Comparison of ENCODE assay signal across 18 cellular contexts in the genomic region with DNA sequence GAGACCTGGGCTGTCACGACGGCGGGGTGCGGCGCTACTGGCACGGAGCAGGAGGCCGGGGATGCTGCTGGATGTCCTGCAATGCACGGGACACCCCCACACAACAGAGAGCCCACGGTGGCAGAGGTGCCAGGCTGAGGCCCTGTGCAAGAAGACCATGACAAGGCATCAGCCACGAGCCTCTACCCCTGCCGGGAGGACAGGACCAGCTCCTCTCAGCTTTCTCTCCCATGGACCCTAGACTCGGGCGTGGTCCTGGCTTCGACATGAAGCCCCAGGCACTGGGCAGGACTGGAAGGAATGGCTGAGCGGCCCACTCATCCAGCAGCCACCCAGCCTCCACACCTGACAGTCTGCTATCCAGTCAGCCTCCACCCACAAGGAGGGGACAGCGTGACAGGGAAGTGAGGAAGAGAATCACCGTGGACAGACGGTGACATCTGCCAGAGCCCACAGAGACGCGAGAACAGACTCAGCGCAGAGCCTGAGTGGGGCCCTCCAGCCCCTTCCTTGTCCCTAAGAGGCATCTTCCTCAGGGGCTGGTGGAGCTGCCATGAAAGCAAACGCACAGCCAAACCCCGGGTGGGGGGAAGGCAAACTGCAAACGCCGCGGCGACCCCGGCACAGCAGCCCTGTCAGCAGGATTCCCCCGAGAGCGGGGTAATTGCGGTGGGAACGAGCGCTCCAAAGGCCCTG. TPM values are rescaled to one million over a fixed set of nuclear protein-coding genes. Genes with fewer than 3 reads are reported as not detected.
DNase-seq lines count a peak whose midpoint lies in the region; ATAC-seq, FAIRE-seq and TF ChIP-seq lines count a peak whose summit lies in the region.
"Had no signal": no experiment of that assay in that cellular context is flagged by ENCODE, and none has a peak within 500 bp of the region (broad histone marks: within the 10 kb centered on the region; RNA-seq: fewer than 3 reads in every experiment).

No MANE protein-coding gene starts in this region.

- no peak overlapping the region for H2BK12ac ChIP-seq in H1 (ENCODE audit: low read depth, low read length)

- no peaks in the 10 kb centered on the region for H3K9me3 Mint-ChIP-seq in CD4-positive, alpha-beta T cell
- H3K9me3 Mint-ChIP-seq in T-helper 2 cell treated with Interferon-gamma antibody and Interleukin-4, amounts not matched to agents 5 μg/mL and 100 μg/mL, for 36 hours = no peaks in the 10 kb centered on the region
- no peaks in the 10 kb centered on the region for H3K9me3 Mint-ChIP-seq in endothelial cell (ENCODE audit: unreplicated experiment)
- H3K9me3 Mint-ChIP-seq: stimulated activated naive B cell treated with anti-CD40 and anti-IgM and Interleukin-4, amounts not matched to agents 10 μg/mL and 1 μg/mL and 100 μg/mL, for 72 hours; type B pancreatic cell had no signal

- TF ChIP-seq EP300 in H1 (IDR thresholded peaks at IDR 0.05; ENCODE audit: borderline replicate concordance in 1 of 2, low read depth in 2 of 2, low read length in 2 of 2) = no peak

- no peak overlapping the region for H3K9ac ChIP-seq in Karpas-422 (ENCODE audit: low read length)
- no peak overlapping the region for H3K9ac ChIP-seq in H1 (replicated peaks in 1 of 4; ENCODE audit: extremely low read depth in 1 of 4, low read depth in 3 of 4, low read length in 3 of 4)
- H3K9ac ChIP-seq: GM23248 had no signal

- H3K4ac ChIP-seq in H1 (replicated peaks; ENCODE audit: insufficient read length, low read depth, low read length) = no peak overlapping the region

- H2AK5ac ChIP-seq in H1 (ENCODE audit: low read depth, low read length) = no peak overlapping the region

- H3K9me2 ChIP-seq in Karpas-422 (replicated peaks; ENCODE audit: insufficient read depth, low read length) = no peaks in the 10 kb centered on the region

- H4K5ac ChIP-seq in H1 (ENCODE audit: insufficient read length, low read depth, low read length) = no peak overlapping the region

- no peak overlapping the region for H3K56ac ChIP-seq in H1 (replicated peaks; ENCODE audit: insufficient read length, low read depth, low read length)

- H2BK15ac ChIP-seq in H1 (ENCODE audit: low read length) = no peak overlapping the region

- H3K18ac ChIP-seq in H1 (ENCODE audit: extremely low read depth, low read length) = no peak overlapping the region; the same call in 1 of the 2 replicates

- peak overlapping the region; percentile 52 for H2BK5ac ChIP-seq in H1 (ENCODE audit: low read depth, low read length)

- H2AFZ ChIP-seq in Karpas-422 (ENCODE audit: low read length) (no peak overlapping the region), H1 (ENCODE audit: low read length) (no peak overlapping the region), osteoblast (ENCODE audit: low read length) (no peak overlapping the region)
- H2AFZ ChIP-seq: GM23248 had no signal

- FAIRE-seq in H1 (lab: Jason Lieb, UNC) = no peak

- no peak overlapping the region for H3K27ac Mint-ChIP-seq in CD4-positive, alpha-beta T cell
- H3K27ac Mint-ChIP-seq in T-helper 2 cell treated with Interferon-gamma antibody and Interleukin-4, amounts not matched to agents 5 μg/mL and 100 μg/mL, for 36 hours = no peak overlapping the region
- H3K27ac Mint-ChIP-seq in endothelial cell (ENCODE audit: unreplicated experiment) = no peak overlapping the region
- H3K27ac Mint-ChIP-seq: stimulated activated naive B cell treated with anti-CD40 and anti-IgM and Interleukin-4, amounts not matched to agents 10 μg/mL and 1 μg/mL and 100 μg/mL, for 72 hours; type B pancreatic cell had no signal

- H2BK120ac ChIP-seq in H1 (replicated peaks; ENCODE audit: low read depth, low read length) = no peak overlapping the region

- peaks cover 72% of the 10 kb centered on the region for H3K79me2 ChIP-seq in Karpas-422 (ENCODE audit: low read length)
- peaks cover 0 to 66% of the 10 kb centered on the region in 2 experiments; a peak in 3 of 4 replicates for H3K79me2 ChIP-seq in H1 (ENCODE audit: control insufficient read depth in 1 of 2, insufficient read depth in 2 of 2, low read length in 2 of 2)
- peaks cover 85% of the 10 kb centered on the region for H3K79me2 ChIP-seq in osteoblast (ENCODE audit: insufficient read depth, low read length)

- no peaks in the 10 kb centered on the region for H3K9me3 ChIP-seq in CD4-positive, alpha-beta T cell (ENCODE audit: control insufficient read depth, low read length)
- H3K9me3 ChIP-seq in Karpas-422 (ENCODE audit: low read length) (no peaks in the 10 kb centered on the region), H1 (ENCODE audit: insufficient read depth in 2 of 2, low read depth in 1 of 2, low read length in 1 of 2) (no peaks in the 10 kb centered on the region), osteoblast (ENCODE audit: low read depth, low read length) (no peaks in the 10 kb centered on the region)

- 92% methylated on average over 33 of the region's 33 CpGs; no CpG with 5 or more reads in 1 of the 2 experiments for WGBS in H1 (ENCODE audit: extremely low coverage in 1 of 2, insufficient coverage in 1 of 2, insufficient read length in 1 of 2, insufficient replicate concordance in 2 of 2, low coverage in 1 of 2, low lambda C conversion rate in 2 of 2, missing lambda C conversion rate in 1 of 2), 2 experiments

- H3K4me3 Mint-ChIP-seq in CD4-positive, alpha-beta T cell = peak overlapping the region; percentile 34
- H3K4me3 Mint-ChIP-seq in T-helper 2 cell treated with Interferon-gamma antibody and Interleukin-4, amounts not matched to agents 5 μg/mL and 100 μg/mL, for 36 hours = no peak overlapping the region
- H3K4me3 Mint-ChIP-seq in endothelial cell (ENCODE audit: unreplicated experiment) = no peak overlapping the region
- H3K4me3 Mint-ChIP-seq: type B pancreatic cell had no signal

- H4K91ac ChIP-seq in H1 (replicated peaks; ENCODE audit: insufficient read length, low read length) = no peak overlapping the region

- H4K8ac ChIP-seq in H1 (ENCODE audit: extremely low read depth, insufficient read depth, low read length) = peak overlapping the region; percentile 62; the same call in 1 of the 2 replicates

- TF ChIP-seq RAD21 in H1 (IDR thresholded peaks at IDR 0.05 in 1 of 2, conservative IDR thresholded peaks at IDR 0.05 in 1 of 2; ENCODE audit: low read depth in 2 of 2, low read length in 2 of 2) = no peak

- no peak overlapping the region for H2BK20ac ChIP-seq in H1 (ENCODE audit: low read length)

- peaks cover 10% of the 10 kb centered on the region for H3K79me1 ChIP-seq in H1 (ENCODE audit: low read depth, low read length)

- H4K20me1 ChIP-seq in Karpas-422 (ENCODE audit: insufficient read depth, low read depth, low read length) = peaks cover 98% of the 10 kb centered on the region
- H4K20me1 ChIP-seq in H1 (replicated peaks in 1 of 2; ENCODE audit: control insufficient read depth in 1 of 2, insufficient read depth in 2 of 2, low read length in 2 of 2) = peaks cover 18 to 24% of the 10 kb centered on the region in 2 experiments
- H4K20me1 ChIP-seq in osteoblast (ENCODE audit: insufficient read depth, low read length) = peaks cover 52% of the 10 kb centered on the region

- no peak for ATAC-seq in CD4-positive, alpha-beta T cell (ENCODE audit: poor library complexity)
- ATAC-seq in GM18511 (IDR thresholded peaks at IDR 0.05; ENCODE audit: unreplicated experiment) = no peak

- CTCF ChIA-PET in CD4-positive, alpha-beta T cell (lab: Charles Lee) = interaction anchor here (0.7 kb wide), 1 partner anchor 28 kb away, joined by 4 read pairs; no protein-coding TSS in a partner anchor
- CTCF ChIA-PET in H1 (lab: Charles Lee; ENCODE audit: partially characterized antibody) = interaction anchor here (0.7 to 9.8 kb wide), 10 partner anchors 9 to 179 kb away, joined by 3 to 115 read pairs (median 4); a partner anchor contains a TSS

- H3K23me2 ChIP-seq in H1 (ENCODE audit: low read depth, low read length) = no peaks in the 10 kb centered on the region

- intact Hi-C loops in CD4-positive, alpha-beta T cell (cut with DNase I, micrococcal nuclease) = loop anchor here in 1 of 2 experiments (2.0 kb wide), 1 partner anchor 23 kb away; no protein-coding TSS in a partner anchor

- H3K4me1 ChIP-seq in Karpas-422 (ENCODE audit: low read length) (peaks cover 97% of the 10 kb centered on the region), H1 (replicated peaks in 1 of 4; ENCODE audit: control insufficient read depth in 3 of 4, insufficient read depth in 4 of 4, low read length in 3 of 4) (peaks cover 0 to 3% (median 0%) of the 10 kb centered on the region in 4 experiments; a peak in 1 of 7 replicates), osteoblast (ENCODE audit: insufficient read depth, low read length) (peaks cover 12% of the 10 kb centered on the region)

- TF ChIP-seq POLR2A in H1 (IDR thresholded peaks at IDR 0.05; ENCODE audit: control extremely low read depth in 1 of 2, low read depth in 2 of 2, low read length in 2 of 2) = no peak

- no peak overlapping the region for H3K4me3 ChIP-seq in Karpas-422 (ENCODE audit: low read length)
- no peak overlapping the region for H3K4me3 ChIP-seq in H1 (ENCODE audit: extremely low read depth in 1 of 4, insufficient read depth in 2 of 4, low read depth in 3 of 4, low read length in 4 of 4)
- no peak overlapping the region for H3K4me3 ChIP-seq in osteoblast (ENCODE audit: insufficient read depth, low read length)
- H3K4me3 ChIP-seq: GM23248 had no signal

- no peaks in the 10 kb centered on the region for H3K27me3 ChIP-seq in CD4-positive, alpha-beta T cell (ENCODE audit: control insufficient read depth, insufficient read depth, low read length)
- H3K27me3 ChIP-seq in Karpas-422 (ENCODE audit: low read length) (no peaks in the 10 kb centered on the region), H1 (replicated peaks in 1 of 4; ENCODE audit: control insufficient read depth in 3 of 4, extremely low read depth in 1 of 4, insufficient read depth in 3 of 4, low read length in 3 of 4) (no peaks in the 10 kb centered on the region), osteoblast (ENCODE audit: insufficient read depth, low read length) (no peaks in the 10 kb centered on the region)

- DNase-seq in CD4-positive, alpha-beta T cell = no peak
- DNase-seq in Karpas-422 (no peak), H1 (ENCODE audit: low read depth in 1 of 2, low spot score in 2 of 2) (no peak), osteoblast (ENCODE audit: insufficient read length, low spot score, missing footprints) (no peak), endothelial cell (ENCODE audit: low spot score) (no peak), SHP77 (lab: John Stamatoyannopoulos, UW) (no peak)
- no peak for DNase-seq in T-helper 2 cell treated with Interferon-gamma antibody and Interleukin-4, amounts not matched to agents 5 μg/mL and 100 μg/mL, for 36 hours (ENCODE audit: low spot score)
- DNase-seq: activated CD4-positive, alpha-beta T cell treated with anti-CD3 and anti-CD28 coated beads, Interleukin-2, amount 50 U/mL, for 48 hours; central memory CD4-positive, alpha-beta T cell; GM23248; Kasumi-1; NCI-H1105; NCI-H526; SIG-M5; stimulated activated naive B cell treated with anti-CD40 and anti-IgM and Interleukin-4, amounts not matched to agents 10 μg/mL and 1 μg/mL and 100 μg/mL, for 72 hours; T-helper 1 cell had no signal

- TF ChIP-seq CTCF in CD4-positive, alpha-beta T cell (IDR thresholded peaks at IDR 0.05) = no peak
- no peak for TF ChIP-seq CTCF in H1 (IDR thresholded peaks at IDR 0.05; ENCODE audit: control extremely low read depth in 1 of 3, insufficient read depth in 1 of 3, low read depth in 1 of 3, low read length in 3 of 3)
- no peak for TF ChIP-seq CTCF in osteoblast (IDR thresholded peaks at IDR 0.05; ENCODE audit: extremely low read depth, low read depth, low read length)
- TF ChIP-seq CTCF in endothelial cell (IDR thresholded peaks at IDR 0.05; ENCODE audit: unreplicated experiment) = no peak

- POLR2A ChIA-PET in CD4-positive, alpha-beta T cell (lab: Charles Lee) = no interaction called here
- POLR2A ChIA-PET in H1 (lab: Charles Lee; ENCODE audit: partially characterized antibody) = interaction anchor here (1.3 to 27.1 kb wide), 6 partner anchors 8 to 22 kb away, joined by 3 to 507 read pairs (median 20); a partner anchor contains a TSS

- H3K14ac ChIP-seq in H1 (ENCODE audit: insufficient read length) = no peak overlapping the region

- no peaks in the 10 kb centered on the region for H3K27me3 Mint-ChIP-seq in CD4-positive, alpha-beta T cell
- H3K27me3 Mint-ChIP-seq in T-helper 2 cell treated with Interferon-gamma antibody and Interleukin-4, amounts not matched to agents 5 μg/mL and 100 μg/mL, for 36 hours (ENCODE audit: low read depth) = no peaks in the 10 kb centered on the region
- peaks cover 2% of the 10 kb centered on the region for H3K27me3 Mint-ChIP-seq in endothelial cell (ENCODE audit: unreplicated experiment)
- H3K27me3 Mint-ChIP-seq: stimulated activated naive B cell treated with anti-CD40 and anti-IgM and Interleukin-4, amounts not matched to agents 10 μg/mL and 1 μg/mL and 100 μg/mL, for 72 hours; type B pancreatic cell had no signal

- H3K36me3 ChIP-seq in Karpas-422 (ENCODE audit: insufficient read depth, low read length) (peaks cover 65% of the 10 kb centered on the region), H1 (ENCODE audit: control insufficient read depth in 2 of 4, insufficient read depth in 4 of 4, low read length in 3 of 4) (peaks cover 0 to 30% (median 18%) of the 10 kb centered on the region in 4 experiments; a peak in 6 of 8 replicates), osteoblast (ENCODE audit: insufficient read depth, low read length) (peaks cover 69% of the 10 kb centered on the region)

- H3K4me1 Mint-ChIP-seq in CD4-positive, alpha-beta T cell (ENCODE audit: low read depth) = peaks cover 6% of the 10 kb centered on the region
- no peaks in the 10 kb centered on the region for H3K4me1 Mint-ChIP-seq in T-helper 2 cell treated with Interferon-gamma antibody and Interleukin-4, amounts not matched to agents 5 μg/mL and 100 μg/mL, for 36 hours (ENCODE audit: low read depth)
- peaks cover 6% of the 10 kb centered on the region for H3K4me1 Mint-ChIP-seq in endothelial cell (ENCODE audit: unreplicated experiment)

- H3K27ac ChIP-seq in CD4-positive, alpha-beta T cell (ENCODE audit: low read depth, low read length) = no peak overlapping the region
- H3K27ac ChIP-seq in Karpas-422 (ENCODE audit: low read length) (peak overlapping the region; percentile 69), H1 (ENCODE audit: low read depth, low read length) (no peak overlapping the region), osteoblast (ENCODE audit: low read depth, low read length) (peak overlapping the region; percentile 95)
- H3K27ac ChIP-seq: GM23248 had no signal

- H3K36me3 Mint-ChIP-seq in CD4-positive, alpha-beta T cell (ENCODE audit: low read depth) = peaks cover 2% of the 10 kb centered on the region
- peaks cover 29% of the 10 kb centered on the region for H3K36me3 Mint-ChIP-seq in T-helper 2 cell treated with Interferon-gamma antibody and Interleukin-4, amounts not matched to agents 5 μg/mL and 100 μg/mL, for 36 hours (ENCODE audit: low read depth)
- H3K36me3 Mint-ChIP-seq in endothelial cell (ENCODE audit: low read depth, unreplicated experiment) = no peaks in the 10 kb centered on the region
- H3K36me3 Mint-ChIP-seq: type B pancreatic cell had no signal

- H3K23ac ChIP-seq in H1 (ENCODE audit: insufficient read length) = no peak overlapping the region

- H3K4me2 ChIP-seq in Karpas-422 (ENCODE audit: low read depth, low read length, poor library complexity, severe bottlenecking) (no peak overlapping the region), H1 (ENCODE audit: insufficient read depth in 1 of 2, low read depth in 2 of 2, low read length in 2 of 2) (no peak overlapping the region), osteoblast (ENCODE audit: insufficient read depth, low read length) (no peak overlapping the region)

RNA-seq across cellular contexts. Expression of a gene that starts 25.5 kb away (rescaled TPM):
- 10 to 100 TPM; 80.3 to 85.3 TPM for total RNA-seq in CD4-positive, alpha-beta T cell
- 163 and 177 TPM in 2 replicates for total RNA-seq in Karpas-422 (2014; rRNA removed; shearing (Covaris generic); ENCODE audit: low replicate concordance)
- total RNA-seq in H1 (2021; fragmentation: NEBNext Ultra II Directional; extraction: Animal tissue kit (Norgen Biotek cat#: 25700)) = 327 and 341 TPM in 2 replicates
- 68.2 and 161 TPM in 2 replicates for polyA plus RNA-seq in H1 (2011; rRNA removed)
- polyA plus RNA-seq in H1 (2011; cell fraction: cytosol; rRNA removed) = 65.1 TPM
- polyA plus RNA-seq in H1 (2011; cell fraction: nucleus; rRNA removed) = 122 TPM
- 126 to 176 TPM (median 151 TPM) in 4 replicates for polyA plus RNA-seq in H1 (2012, experiment 1 of 2)
- polyA plus RNA-seq in H1 (2012, experiment 2 of 2) = 202 TPM
- polyA plus RNA-seq in H1 (2013, experiment 1 of 2) = 316 TPM
- polyA plus RNA-seq in H1 (2013, experiment 2 of 2) = 381 TPM
- polyA minus RNA-seq in H1 (2011; rRNA and poly(A)+ RNA removed) = 34.4 and 63.7 TPM in 2 replicates
- 84.2 TPM for polyA minus RNA-seq in H1 (2011; cell fraction: cytosol; rRNA and poly(A)+ RNA removed)
- 42.4 TPM for polyA minus RNA-seq in H1 (2011; cell fraction: nucleus; rRNA and poly(A)+ RNA removed)
- 60.4 and 90.8 TPM in 2 replicates for total RNA-seq in osteoblast
- 18.8 TPM for total RNA-seq in endothelial cell (ENCODE audit: unreplicated experiment)

Comparison
In these comparisons a context has a peak if more than half of its experiments do, and no peak if none do; other contexts are left out.
1. H3K27ac ChIP-seq: peak in Karpas-422 (single experiment) and osteoblast (single experiment); none in CD4-positive, alpha-beta T cell (single experiment) and H1 (single experiment).